In the genomic region with DNA sequence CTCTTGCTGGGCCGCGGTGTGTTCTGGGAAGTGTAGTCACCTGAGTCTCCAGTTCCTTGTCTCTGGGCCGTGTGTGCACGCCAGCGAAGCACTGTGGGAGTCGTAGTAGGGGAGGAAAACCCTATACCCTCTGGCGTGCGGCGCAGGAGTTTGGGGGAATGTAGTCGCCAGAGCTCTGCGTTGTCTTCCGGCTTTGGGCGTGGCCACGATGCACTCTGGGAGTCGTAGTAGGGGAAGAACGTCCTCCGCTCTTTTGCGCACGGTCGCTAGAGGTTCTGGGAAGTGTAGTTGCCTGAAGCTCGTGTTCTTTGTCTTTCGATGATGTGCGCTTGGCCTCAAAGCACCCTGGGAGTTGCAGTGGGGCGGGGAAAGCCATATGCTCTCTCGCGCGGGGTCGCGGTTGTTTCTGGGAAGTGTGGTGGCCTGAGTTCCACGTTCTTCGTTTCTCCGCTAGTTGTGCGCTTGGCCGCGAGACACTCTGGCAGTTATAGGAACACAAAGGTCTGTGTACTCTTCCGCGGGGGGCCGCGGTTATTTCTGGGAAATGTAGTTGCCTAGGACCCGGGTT, we compare ENCODE assay signal across 8 cellular contexts. TPM values are rescaled to one million over a fixed set of nuclear protein-coding genes. Genes with fewer than 3 reads are reported as not detected.
DNase-seq lines count a peak whose midpoint lies in the region; FAIRE-seq and TF ChIP-seq lines count a peak whose summit lies in the region.

No MANE protein-coding gene starts in this region.

- POLR2A ChIA-PET in Caco-2 (lab: Charles Lee) (interaction anchor here (0.7 to 1.1 kb wide), 8 partner anchors 43 to 251 kb away, joined by 3 to 14 read pairs (median 4); a partner anchor contains a TSS), endothelial cell of umbilical vein (lab: Charles Lee) (interaction anchor here (0.7 to 1.1 kb wide), 2 partner anchors 50 to 97 kb away, joined by 3 to 11 read pairs; a partner anchor contains a TSS)

- H3K4me2 ChIP-seq in endothelial cell of umbilical vein (ENCODE audit: insufficient read depth, low read length) = peak overlapping the region; percentile 72

- DNase-seq in Caco-2 (peak; percentile 96 to 99), GM20000 (ENCODE audit: low spot score) (peak; percentile 84), HS-5 (ENCODE audit: low read depth) (peak; percentile 77), NT2/D1 (ENCODE audit: low read depth, low spot score) (peak; percentile 99), endothelial cell of umbilical vein (ENCODE audit: low read depth, low spot score) (peak; percentile 100)
- peak; percentile 92 for DNase-seq in activated CD8-positive, alpha-beta memory T cell treated with anti-CD3 and anti-CD28 coated beads, Interleukin-2, amount 50 U/mL, for 24 hours (ENCODE audit: extremely low read depth)
- DNase-seq in stimulated activated CD8-positive, alpha-beta memory T cell treated with anti-CD3 and anti-CD28 coated beads, Interleukin-15, amount 100 ng/mL, for 4 hours (ENCODE audit: low read depth in 2 of 2) = peak; percentile 88 to 97

- CTCF ChIA-PET in Caco-2 (lab: Charles Lee) (interaction anchor here (1.1 kb wide), 1 partner anchor 101 kb away, joined by 6 read pairs; a partner anchor contains a TSS), endothelial cell of umbilical vein (lab: Charles Lee) (interaction anchor here (1.1 kb wide), 2 partner anchors 50 to 101 kb away, joined by 4 to 9 read pairs; a partner anchor contains a TSS)

- H3K36me3 ChIP-seq in Caco-2 (ENCODE audit: control insufficient read depth, insufficient read depth, low read length) (peaks cover 9% of the 10 kb centered on the region), NT2/D1 (ENCODE audit: insufficient read depth, insufficient read length, low read length) (peaks cover 37% of the 10 kb centered on the region), endothelial cell of umbilical vein (ENCODE audit: control insufficient read depth in 2 of 2, extremely low read depth in 1 of 2, insufficient read depth in 2 of 2, low read length in 2 of 2) (peaks cover 3 to 5% of the 10 kb centered on the region in 2 experiments), mesodermal cell (ENCODE audit: control insufficient read depth, insufficient read depth, low read length) (peaks cover 37% of the 10 kb centered on the region)

- intact Hi-C loops in Caco-2 (cut with micrococcal nuclease; ENCODE audit: unreplicated experiment) = loop anchor here (1.0 to 2.0 kb wide), 5 partner anchors 43 to 123 kb away; a partner anchor contains a TSS
- intact Hi-C loops in endothelial cell of umbilical vein (cut with micrococcal nuclease) = loop anchor here (1.0 to 5.0 kb wide), 6 partner anchors 43 to 193 kb away; a partner anchor contains a TSS

- H3K4me3 ChIP-seq in Caco-2 (ENCODE audit: low read depth, low read length) (peak overlapping the region; percentile 72), NT2/D1 (ENCODE audit: insufficient read length, low read depth) (peak overlapping the region; percentile 82), endothelial cell of umbilical vein (replicated peaks in 1 of 3; ENCODE audit: insufficient read depth in 1 of 3, low read depth in 1 of 3, low read length in 3 of 3) (peak overlapping the region; percentile 46 to 82 (median 55)), mesodermal cell (ENCODE audit: extremely low read depth, insufficient read depth, low read length, poor library complexity, severe bottlenecking) (peak overlapping the region; percentile 84)

- no peak for TF ChIP-seq POLR2A in endothelial cell of umbilical vein (IDR thresholded peaks at IDR 0.05; ENCODE audit: low read depth, low read length)

- peaks cover 44% of the 10 kb centered on the region for H3K9me3 ChIP-seq in Caco-2
- H3K9me3 ChIP-seq in NT2/D1 (ENCODE audit: insufficient read depth, low read length) = peaks cover 66% of the 10 kb centered on the region
- no peaks in the 10 kb centered on the region for H3K9me3 ChIP-seq in endothelial cell of umbilical vein (replicated peaks; ENCODE audit: control insufficient read depth, insufficient read depth, low read length)
- peaks cover 81% of the 10 kb centered on the region for H3K9me3 ChIP-seq in mesodermal cell (ENCODE audit: control insufficient read depth, low read length)

- H3K4me1 ChIP-seq in Caco-2 = no peaks in the 10 kb centered on the region
- H3K4me1 ChIP-seq in NT2/D1 (ENCODE audit: insufficient read depth, insufficient read length) = peaks cover 2% of the 10 kb centered on the region
- H3K4me1 ChIP-seq in endothelial cell of umbilical vein (ENCODE audit: control insufficient read depth, extremely low read depth, insufficient read depth, low read length) = peaks cover 6% of the 10 kb centered on the region
- H3K4me1 ChIP-seq in mesodermal cell (ENCODE audit: control insufficient read depth, insufficient read depth, low read length, poor library complexity, severe bottlenecking) = no peaks in the 10 kb centered on the region

- 0 to 1% methylated on average over 25 to 39 of the region's 40 CpGs for WGBS in mesodermal cell (ENCODE audit: insufficient coverage in 2 of 2), 2 experiments

- peak; percentile 98 for FAIRE-seq in endothelial cell of umbilical vein (lab: Jason Lieb, UNC)

- no peaks in the 10 kb centered on the region for H3K4me1 Mint-ChIP-seq in Caco-2 (ENCODE audit: low read depth, unreplicated experiment)

- H3K27me3 ChIP-seq in Caco-2 (replicated peaks; ENCODE audit: control insufficient read depth, insufficient read depth, low read length) (no peaks in the 10 kb centered on the region), NT2/D1 (ENCODE audit: insufficient read depth, insufficient read length) (no peaks in the 10 kb centered on the region), endothelial cell of umbilical vein (ENCODE audit: control insufficient read depth in 2 of 2, insufficient read depth in 2 of 2, low read length in 2 of 2) (no peaks in the 10 kb centered on the region)

- no peak overlapping the region for H3K27ac Mint-ChIP-seq in Caco-2 (ENCODE audit: unreplicated experiment)

- H2AFZ ChIP-seq in endothelial cell of umbilical vein (ENCODE audit: low read depth, low read length) = peak overlapping the region; percentile 84

- H3K4me3 Mint-ChIP-seq in Caco-2 (ENCODE audit: unreplicated experiment) = no peak overlapping the region

- peaks cover 11% of the 10 kb centered on the region for H3K79me2 ChIP-seq in endothelial cell of umbilical vein (ENCODE audit: control insufficient read depth, insufficient read depth, low read length)

- no peaks in the 10 kb centered on the region for H4K20me1 ChIP-seq in endothelial cell of umbilical vein (replicated peaks; ENCODE audit: control insufficient read depth, extremely low read depth, insufficient read depth, low read length)

- BruUV-seq in Caco-2 (replicated peaks; lab: Mats Ljungman, UMichigan) (TSS peak; percentile 60), endothelial cell of umbilical vein (replicated peaks; lab: Mats Ljungman, UMichigan) (TSS peak; percentile 79)

- TF ChIP-seq CTCF in Caco-2 (IDR thresholded peaks at IDR 0.05; ENCODE audit: insufficient read depth in 1 of 2, low read depth in 1 of 2, low read length in 1 of 2, severe bottlenecking in 1 of 2, unreplicated experiment in 1 of 2) = peak in 1 of 2 experiments; percentile 12
- no peak for TF ChIP-seq CTCF in GM20000 (IDR thresholded peaks at IDR 0.05; ENCODE audit: extremely low read depth, missing control alignments)
- no peak for TF ChIP-seq CTCF in endothelial cell of umbilical vein (IDR thresholded peaks at IDR 0.05; ENCODE audit: extremely low read depth in 1 of 2, insufficient read depth in 1 of 2, low read depth in 1 of 2, low read length in 2 of 2)

- H3K36me3 Mint-ChIP-seq in Caco-2 (ENCODE audit: insufficient read depth, unreplicated experiment) = peaks cover 41% of the 10 kb centered on the region

- peak overlapping the region; percentile 92 for H3K27ac ChIP-seq in endothelial cell of umbilical vein (ENCODE audit: insufficient read depth, low read depth, low read length)
- peak overlapping the region; percentile 100 for H3K27ac ChIP-seq in mesodermal cell (ENCODE audit: low read depth, low read length, severe bottlenecking)

- H3K9me3 Mint-ChIP-seq in Caco-2 (ENCODE audit: unreplicated experiment) = peaks cover 40% of the 10 kb centered on the region

- H3K9ac ChIP-seq in NT2/D1 (ENCODE audit: insufficient read length, low read depth) (peak overlapping the region; percentile 69), endothelial cell of umbilical vein (replicated peaks; ENCODE audit: extremely low read depth, insufficient read depth, low read length) (peak overlapping the region; percentile 93)

- no peaks in the 10 kb centered on the region for H3K9me1 ChIP-seq in endothelial cell of umbilical vein (replicated peaks; ENCODE audit: control insufficient read depth, extremely low read depth, insufficient read depth, low read length)

- dilution Hi-C loops in endothelial cell of umbilical vein (cut with MboI; ENCODE audit: extremely low pct_ligation_motif_present, low sequenced_read_pairs) = no loop called here

- H3K27me3 Mint-ChIP-seq in Caco-2 (ENCODE audit: insufficient read depth, unreplicated experiment) = no peaks in the 10 kb centered on the region

RNA-seq across cellular contexts. Expression of a gene that starts 0.6 kb away (rescaled TPM):
- total RNA-seq in Caco-2 (2022) (12.1 and 12.5 TPM in 2 replicates), endothelial cell of umbilical vein (10.5 and 11.9 TPM in 2 replicates)
- 7.6 and 8.9 TPM in 2 replicates for polyA plus RNA-seq in endothelial cell of umbilical vein
- 11.3 and 13.1 TPM in 2 replicates for polyA plus RNA-seq in endothelial cell of umbilical vein (2011; cell fraction: cytosol; rRNA removed)
- polyA plus RNA-seq in endothelial cell of umbilical vein (2011; cell fraction: nucleus; rRNA removed) = 28.7 and 31.8 TPM in 2 replicates
- 13.4 and 16.4 TPM in 2 replicates for polyA plus RNA-seq in endothelial cell of umbilical vein (2012)
- polyA minus RNA-seq in endothelial cell of umbilical vein = 17.7 and 19.1 TPM in 2 replicates
- 3.0 TPM for polyA minus RNA-seq in endothelial cell of umbilical vein (2011; cell fraction: cytosol; rRNA and poly(A)+ RNA removed)
- polyA minus RNA-seq in endothelial cell of umbilical vein (2011; cell fraction: nucleus; rRNA and poly(A)+ RNA removed) = 32.0 and 40.1 TPM in 2 replicates
- 18.4 TPM for polyA plus RNA-seq in mesodermal cell (2013, experiment 1 of 2)
- polyA plus RNA-seq in mesodermal cell (2013, experiment 2 of 2) = 18.7 TPM

RNA-seq across cellular contexts. Expression of a gene that starts 42.8 kb away (rescaled TPM):
- total RNA-seq in Caco-2 (2022) (21.8 and 24.9 TPM in 2 replicates), endothelial cell of umbilical vein (26.0 TPM in 2 replicates)
- polyA plus RNA-seq in endothelial cell of umbilical vein = 8.8 and 9.0 TPM in 2 replicates
- polyA plus RNA-seq in endothelial cell of umbilical vein (2011; cell fraction: cytosol; rRNA removed) = 10.1 and 14.5 TPM in 2 replicates
- polyA plus RNA-seq in endothelial cell of umbilical vein (2011; cell fraction: nucleus; rRNA removed) = 64.7 and 73.1 TPM in 2 replicates
- 21.7 and 24.3 TPM in 2 replicates for polyA plus RNA-seq in endothelial cell of umbilical vein (2012)
- polyA minus RNA-seq in endothelial cell of umbilical vein = 25.7 and 32.6 TPM in 2 replicates
- 8.5 TPM for polyA minus RNA-seq in endothelial cell of umbilical vein (2011; cell fraction: cytosol; rRNA and poly(A)+ RNA removed)
- 44.4 and 57.2 TPM in 2 replicates for polyA minus RNA-seq in endothelial cell of umbilical vein (2011; cell fraction: nucleus; rRNA and poly(A)+ RNA removed)
- 16.5 TPM for polyA plus RNA-seq in mesodermal cell (2013, experiment 1 of 2)
- 17.1 TPM for polyA plus RNA-seq in mesodermal cell (2013, experiment 2 of 2)

RNA-seq across cellular contexts. Expression of a gene that starts 49.9 kb away (rescaled TPM):
- 2.0 and 2.3 TPM in 2 replicates for total RNA-seq in Caco-2 (2022)
- 1.2 and 1.5 TPM in 2 replicates for total RNA-seq in endothelial cell of umbilical vein
- 0.29 and 0.32 TPM in 2 replicates for polyA plus RNA-seq in endothelial cell of umbilical vein
- polyA plus RNA-seq in endothelial cell of umbilical vein (2011; cell fraction: cytosol; rRNA removed) = 0.15 and 0.23 TPM in 2 replicates
- polyA plus RNA-seq in endothelial cell of umbilical vein (2011; cell fraction: nucleus; rRNA removed) = 1.2 and 1.6 TPM in 2 replicates
- 0.31 and 0.51 TPM in 2 replicates for polyA plus RNA-seq in endothelial cell of umbilical vein (2012)
- polyA minus RNA-seq in endothelial cell of umbilical vein = 0.87 and 1.0 TPM in 2 replicates
- polyA minus RNA-seq in endothelial cell of umbilical vein (2011; cell fraction: cytosol; rRNA and poly(A)+ RNA removed) = 0.61 TPM
- 1.4 and 2.2 TPM in 2 replicates for polyA minus RNA-seq in endothelial cell of umbilical vein (2011; cell fraction: nucleus; rRNA and poly(A)+ RNA removed)
- polyA plus RNA-seq in mesodermal cell (2013, experiment 1 of 2) = 0.77 TPM
- 0.61 TPM for polyA plus RNA-seq in mesodermal cell (2013, experiment 2 of 2)

RNA-seq across cellular contexts. Expression of a gene that starts 50.3 kb away (rescaled TPM):
- total RNA-seq in Caco-2 (2022) (6.9 and 7.6 TPM in 2 replicates), endothelial cell of umbilical vein (4.4 and 5.8 TPM in 2 replicates)
- polyA plus RNA-seq in endothelial cell of umbilical vein = 1.6 and 3.7 TPM in 2 replicates
- polyA plus RNA-seq in endothelial cell of umbilical vein (2011; cell fraction: cytosol; rRNA removed) = 0.90 and 1.6 TPM in 2 replicates
- 13.3 and 18.3 TPM in 2 replicates for polyA plus RNA-seq in endothelial cell of umbilical vein (2011; cell fraction: nucleus; rRNA removed)
- polyA plus RNA-seq in endothelial cell of umbilical vein (2012) = 3.8 and 4.3 TPM in 2 replicates
- 11.7 and 14.7 TPM in 2 replicates for polyA minus RNA-seq in endothelial cell of umbilical vein
- polyA minus RNA-seq in endothelial cell of umbilical vein (2011; cell fraction: cytosol; rRNA and poly(A)+ RNA removed) = 1.3 TPM
- polyA minus RNA-seq in endothelial cell of umbilical vein (2011; cell fraction: nucleus; rRNA and poly(A)+ RNA removed) = 17.1 and 21.0 TPM in 2 replicates
- polyA plus RNA-seq in mesodermal cell (2013, experiment 1 of 2) = 4.7 TPM
- polyA plus RNA-seq in mesodermal cell (2013, experiment 2 of 2) = 3.4 TPM

Comparison
In these comparisons a context has a peak if more than half of its experiments do, and no peak if none do; other contexts are left out.
1. Peak in every context shown above with its lines: DNase-seq, H3K4me3 ChIP-seq and H3K27ac ChIP-seq.